In the genomic region with DNA sequence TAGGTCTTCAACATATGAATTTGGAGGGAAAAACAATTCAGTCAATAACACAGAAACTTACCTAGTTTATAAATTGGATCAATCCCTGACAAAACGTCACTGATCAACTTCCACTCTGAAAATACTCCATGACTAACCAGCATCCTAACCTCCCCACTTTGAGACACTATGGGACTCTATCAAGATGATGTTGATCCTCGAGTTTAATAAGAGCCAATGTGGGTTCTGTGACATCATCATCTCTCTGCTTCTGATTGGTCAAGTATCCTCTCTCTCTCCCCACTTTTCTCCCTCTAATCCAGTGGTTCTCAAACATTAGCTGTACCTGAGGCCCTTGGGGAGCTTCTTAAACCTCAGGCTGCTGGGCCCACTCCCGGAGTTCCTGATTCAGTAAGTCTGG, we compare ENCODE assay signal across 10 cellular contexts. TPM values are rescaled to one million over a fixed set of nuclear protein-coding genes. Genes with fewer than 3 reads are reported as not detected.
"Had no signal": no experiment of that assay in that cellular context is flagged by ENCODE, and none has a peak within 500 bp of the region (broad histone marks: within the 10 kb centered on the region; RNA-seq: fewer than 3 reads in every experiment).

Gene SMCO2, plus strand, starts transcription at position 301 of the 400 bp plus-strand sequence. CDS start 23,896 bp downstream, outside the sequence.

- H3K9me3 ChIP-seq: HAP-1 had no signal

- H3K27ac ChIP-seq: GM23248, HL-60, KMS-11 had no signal

- H3K27ac Mint-ChIP-seq: HFFc6, IgD-negative memory B cell had no signal

- H3K4me3 Mint-ChIP-seq: HFFc6 had no signal

- H3K36me3 ChIP-seq: HAP-1 had no signal

- H3K4me3 ChIP-seq: GM23248, HAP-1 had no signal

- DNase-seq: GM23248, GOT3, H7, HFFc6, KBM-7 had no signal

- H3K9ac ChIP-seq: GM23248, KMS-11 had no signal

- H3K4me2 ChIP-seq: KMS-11 had no signal

RNA-seq across cellular contexts. Expression of gene SMCO2, which starts in this region (rescaled TPM):
- total RNA-seq: GM23248, H4, H7, HFFc6 had no signal
